In the genomic region with DNA sequence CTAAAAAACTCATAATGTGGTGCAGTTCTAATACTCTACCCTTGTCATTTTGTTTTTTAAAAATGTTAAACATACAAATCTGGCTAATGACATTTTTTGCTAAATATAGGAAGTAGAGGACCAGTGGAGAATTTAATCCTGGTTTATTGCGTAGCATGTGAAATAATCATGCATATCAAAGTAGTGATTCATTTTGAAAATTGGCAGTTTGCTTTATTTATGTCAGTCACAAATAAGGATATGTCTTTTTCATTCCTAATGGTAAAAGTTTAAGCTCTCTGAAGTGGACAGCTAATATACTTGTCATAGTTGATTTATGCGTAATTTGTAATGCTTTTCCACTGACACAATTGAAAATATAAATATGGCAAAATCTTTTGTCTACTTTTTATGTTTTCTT, we compare ENCODE assay signal across 17 cellular contexts.
DNase-seq lines count a peak whose midpoint lies in the region; ATAC-seq, FAIRE-seq and TF ChIP-seq lines count a peak whose summit lies in the region.
"Had no signal": no experiment of that assay in that cellular context is flagged by ENCODE, and none has a peak within 500 bp of the region (broad histone marks: within the 10 kb centered on the region; RNA-seq: fewer than 3 reads in every experiment).

No MANE protein-coding gene starts in this region.

- H3K36me3 Mint-ChIP-seq in astrocyte (ENCODE audit: low read depth, unreplicated experiment) = no peaks in the 10 kb centered on the region

- H2AFZ ChIP-seq in astrocyte (ENCODE audit: low read depth, low read length) = no peak overlapping the region

- peaks cover 3% of the 10 kb centered on the region in 2 experiments; a peak in 2 of 3 replicates for H3K36me3 ChIP-seq in HEK293 (ENCODE audit: control insufficient read depth in 2 of 2, insufficient read depth in 1 of 2, low read length in 2 of 2)
- no peaks in the 10 kb centered on the region for H3K36me3 ChIP-seq in astrocyte (ENCODE audit: insufficient read depth, low read length)
- H3K36me3 ChIP-seq: colonic mucosa had no signal

- DNase-seq in A172 (ENCODE audit: low spot score) (peak; percentile 42), astrocyte (ENCODE audit: low read depth) (peak; percentile 85), fibroblast of the aortic adventitia (ENCODE audit: low read depth) (peak; percentile 71), islet precursor cell (no peak), KBM-7 (no peak), SW 1271 (lab: John Stamatoyannopoulos, UW) (no peak)
- DNase-seq: ACHN; activated naive CD4-positive, alpha-beta T cell treated with anti-CD3 and anti-CD28 coated beads for 36 hours; colonic mucosa; naive thymus-derived CD8-positive, alpha-beta T cell; NCI-H1105 treated with DMSO at 0.1 percent for 48 hours; NCI-H524; testis had no signal

- TF ChIP-seq CTCF in HEK293 (tag by site-specific recombination; IDR thresholded peaks at IDR 0.05) (no peak), astrocyte (IDR thresholded peaks at IDR 0.05; ENCODE audit: insufficient read depth, low read depth, low read length) (no peak), fibroblast of the aortic adventitia (IDR thresholded peaks at IDR 0.05; ENCODE audit: insufficient read depth, low read length) (no peak)

- H3K4me1 Mint-ChIP-seq in astrocyte (ENCODE audit: low read depth, unreplicated experiment) = no peaks in the 10 kb centered on the region

- no peak overlapping the region for H3K4me3 ChIP-seq in HEK293 (ENCODE audit: low read depth, low read length)
- no peak overlapping the region for H3K4me3 ChIP-seq in astrocyte (ENCODE audit: insufficient read depth, low read depth, low read length)
- no peak overlapping the region for H3K4me3 ChIP-seq in fibroblast of the aortic adventitia (ENCODE audit: low read depth, low read length)
- H3K4me3 ChIP-seq: colonic mucosa, testis had no signal

- CTCF ChIA-PET in HEK293 (lab: Yijun Ruan, JAX) = interaction anchor here (2.3 kb wide), 1 partner anchor 181 kb away, joined by 8 read pairs; no protein-coding TSS in a partner anchor

- no peak overlapping the region for H3K27ac Mint-ChIP-seq in astrocyte (ENCODE audit: unreplicated experiment)
- H3K27ac Mint-ChIP-seq: activated naive CD4-positive, alpha-beta T cell treated with anti-CD3 and anti-CD28 coated beads for 36 hours; naive thymus-derived CD8-positive, alpha-beta T cell had no signal

- peak overlapping the region; percentile 63 for H3K9ac ChIP-seq in astrocyte (ENCODE audit: low read length)

- FAIRE-seq in astrocyte (lab: Jason Lieb, UNC) = peak; percentile 84
- FAIRE-seq: H1 had no signal

- no peak overlapping the region for H3K27ac ChIP-seq in HEK293 (ENCODE audit: extremely low read depth, low read depth, low read length)
- H3K27ac ChIP-seq in astrocyte (ENCODE audit: low read depth, low read length) = peak overlapping the region; percentile 77
- H3K27ac ChIP-seq: colonic mucosa, testis had no signal

- H3K27me3 Mint-ChIP-seq in astrocyte (ENCODE audit: low read depth, unreplicated experiment) = no peaks in the 10 kb centered on the region
- H3K27me3 Mint-ChIP-seq: naive thymus-derived CD8-positive, alpha-beta T cell had no signal

- in situ Hi-C loops in KBM-7 (cut with MboI; ENCODE audit: low pct_unique_long_range_greater_than_20kb, low sequenced_read_pairs) = no loop called here

- peaks cover 4% of the 10 kb centered on the region; the same call in 1 of the 2 replicates for H3K4me1 ChIP-seq in HEK293 (ENCODE audit: control insufficient read depth, insufficient read depth, low read length)
- H3K4me1 ChIP-seq in astrocyte (ENCODE audit: insufficient read depth, low read length) = peaks cover 7% of the 10 kb centered on the region
- H3K4me1 ChIP-seq: colonic mucosa, testis had no signal

- H3K9me3 ChIP-seq in HEK293 (ENCODE audit: control insufficient read depth, insufficient read depth, low read depth, low read length) = no peaks in the 10 kb centered on the region
- no peaks in the 10 kb centered on the region for H3K9me3 ChIP-seq in astrocyte (ENCODE audit: insufficient read depth, low read depth, low read length)
- H3K9me3 ChIP-seq: colonic mucosa, testis had no signal

- H4K20me1 ChIP-seq in astrocyte (ENCODE audit: insufficient read depth, low read length) = no peaks in the 10 kb centered on the region

- H3K4me2 ChIP-seq in astrocyte (ENCODE audit: low read length) = peak overlapping the region; percentile 57

- peaks cover under 1% of the 10 kb centered on the region for H3K9me3 Mint-ChIP-seq in astrocyte (ENCODE audit: unreplicated experiment)

- POLR2A ChIA-PET in HEK293 (lab: Yijun Ruan, JAX) = no interaction called here

- H3K79me2 ChIP-seq in astrocyte (ENCODE audit: insufficient read depth, low read length) = no peaks in the 10 kb centered on the region

- no peaks in the 10 kb centered on the region for H3K27me3 ChIP-seq in astrocyte (ENCODE audit: insufficient read depth, low read length)
- H3K27me3 ChIP-seq: colonic mucosa, testis had no signal

- H3K4me3 Mint-ChIP-seq in astrocyte (ENCODE audit: unreplicated experiment) = no peak overlapping the region
- H3K4me3 Mint-ChIP-seq: activated naive CD4-positive, alpha-beta T cell treated with anti-CD3 and anti-CD28 coated beads for 36 hours; naive thymus-derived CD8-positive, alpha-beta T cell had no signal

- ATAC-seq in HG02623 (IDR thresholded peaks at IDR 0.05; ENCODE audit: unreplicated experiment) = no peak
- ATAC-seq: naive thymus-derived CD8-positive, alpha-beta T cell; Right ventricle myocardium inferior had no signal

TF ChIP-seq in HEK293, 187 proteins besides CTCF, POLR2A, EP300 and RAD21:
- TF ChIP-seq SP7 (tag by site-specific recombination; IDR thresholded peaks at IDR 0.05) (0 out of 2 replicates have a peak, but pooled peaks have one; percentile 23), ZNF600 (tag by site-specific recombination; IDR thresholded peaks at IDR 0.05) (no peak)
- TF ChIP-seq, protein P1, sequence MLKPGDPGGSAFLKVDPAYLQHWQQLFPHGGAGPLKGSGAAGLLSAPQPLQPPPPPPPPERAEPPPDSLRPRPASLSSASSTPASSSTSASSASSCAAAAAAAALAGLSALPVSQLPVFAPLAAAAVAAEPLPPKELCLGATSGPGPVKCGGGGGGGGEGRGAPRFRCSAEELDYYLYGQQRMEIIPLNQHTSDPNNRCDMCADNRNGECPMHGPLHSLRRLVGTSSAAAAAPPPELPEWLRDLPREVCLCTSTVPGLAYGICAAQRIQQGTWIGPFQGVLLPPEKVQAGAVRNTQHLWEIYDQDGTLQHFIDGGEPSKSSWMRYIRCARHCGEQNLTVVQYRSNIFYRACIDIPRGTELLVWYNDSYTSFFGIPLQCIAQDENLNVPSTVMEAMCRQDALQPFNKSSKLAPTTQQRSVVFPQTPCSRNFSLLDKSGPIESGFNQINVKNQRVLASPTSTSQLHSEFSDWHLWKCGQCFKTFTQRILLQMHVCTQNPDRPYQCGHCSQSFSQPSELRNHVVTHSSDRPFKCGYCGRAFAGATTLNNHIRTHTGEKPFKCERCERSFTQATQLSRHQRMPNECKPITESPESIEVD (tag by site-specific recombination; IDR thresholded peaks at IDR 0.05) = peak; percentile 59

Comparison
In these comparisons a context has a peak if more than half of its experiments do, and no peak if none do; other contexts are left out.
1. DNase-seq: peak in A172 (single experiment), astrocyte (single experiment) and fibroblast of the aortic adventitia (single experiment); none in islet precursor cell (single experiment), KBM-7 (single experiment) and SW 1271 (0 of 2).